In genomic region chr2:187079901-187080300, GRCh38 we compare ENCODE assay signal across 34 cellular contexts.
"Had no signal": no experiment of that assay in that cellular context is flagged by ENCODE, and none has a peak within 500 bp of the region (broad histone marks: within the 10 kb centered on the region; RNA-seq: fewer than 3 reads in every experiment).

No MANE protein-coding gene starts in this region.

- H3K4me3 ChIP-seq: K562, PC-9 had no signal

- H3K9ac ChIP-seq: SK-N-SH had no signal

- H3K4me1 Mint-ChIP-seq: activated CD4-positive, alpha-beta T cell treated with anti-CD3 and anti-CD28 coated beads for 36 hours; activated CD4-positive, alpha-beta T cell treated with anti-CD3 and anti-CD28 coated beads, Interleukin-2, amount 10 ng/mL, durations not matched to agents 7 days and 5 days; activated naive CD4-positive, alpha-beta T cell treated with anti-CD3 and anti-CD28 coated beads, Interleukin-2, amount 10 ng/mL, durations not matched to agents 7 days and 5 days; activated naive CD8-positive, alpha-beta T cell treated with anti-CD3 and anti-CD28 coated beads, Interleukin-2, amount 50 U/mL, for 24 hours had no signal

- H2AFZ ChIP-seq: PC-9 had no signal

- H3K27me3 Mint-ChIP-seq: activated CD4-positive, alpha-beta T cell treated with anti-CD3 and anti-CD28 coated beads for 36 hours; activated CD4-positive, alpha-beta T cell treated with anti-CD3 and anti-CD28 coated beads, Interleukin-2, amount 10 ng/mL, durations not matched to agents 7 days and 5 days; activated naive CD4-positive, alpha-beta T cell treated with anti-CD3 and anti-CD28 coated beads, Interleukin-2, amount 10 ng/mL, durations not matched to agents 7 days and 5 days; activated naive CD8-positive, alpha-beta T cell; activated naive CD8-positive, alpha-beta T cell treated with anti-CD3 and anti-CD28 coated beads, Interleukin-2, amount 50 U/mL, for 24 hours; brain had no signal

- H3K36me3 Mint-ChIP-seq: activated naive CD4-positive, alpha-beta T cell treated with anti-CD3 and anti-CD28 coated beads, Interleukin-2, amount 10 ng/mL, durations not matched to agents 7 days and 5 days; activated naive CD8-positive, alpha-beta T cell; brain had no signal

- DNase-seq: activated CD4-positive, alpha-beta T cell treated with anti-CD3 and anti-CD28 coated beads for 36 hours; activated CD4-positive, alpha-beta T cell treated with anti-CD3 and anti-CD28 coated beads, Interleukin-2, amount 10 ng/mL, durations not matched to agents 7 days and 5 days; activated CD4-positive, alpha-beta T cell treated with anti-CD3 and anti-CD28 coated beads, Interleukin-2, amount 50 U/mL, for 48 hours; activated CD8-positive, alpha-beta memory T cell treated with anti-CD3 and anti-CD28 coated beads, Interleukin-2, amount 50 U/mL, for 4 hours; activated gamma-delta T cell treated with Interleukin-2 at 50 U/mL for 16 hours; activated naive CD4-positive, alpha-beta T cell treated with anti-CD3 and anti-CD28 coated beads, Interleukin-2, amount 10 ng/mL, durations not matched to agents 7 days and 5 days; activated naive CD8-positive, alpha-beta T cell treated with anti-CD3 and anti-CD28 coated beads, Interleukin-2, amount 50 U/mL, for 24 hours; activated T-cell treated with anti-CD3 and anti-CD28 coated beads for 4 hours; activated T-cell treated with anti-CD3 and anti-CD28 coated beads, Interleukin-2, amount 50 U/mL, for 4 hours; amniotic stem cell; aorta; caudate nucleus; cerebellar nuclear complex; NCI-H1092 treated with DMSO at 0.1 percent for 48 hours; NCI-H1417; NCI-H146; NCI-H187; NCI-H2029 treated with DMSO at 0.1 percent for 48 hours; NCI-H2107; NCI-H2171; NCI-H510A; NCI-H526; NCI-H748 treated with DMSO at 0.1 percent for 48 hours; NK-92 treated with Interleukin-12 subunit alpha and Interleukin-12 subunit beta, amount 100 ng/mL, for 24 hours; PC-9; Right ventricle myocardium superior; SK-N-SH had no signal

- H3K9me3 Mint-ChIP-seq: activated CD4-positive, alpha-beta T cell treated with anti-CD3 and anti-CD28 coated beads, Interleukin-2, amount 10 ng/mL, durations not matched to agents 7 days and 5 days; activated naive CD4-positive, alpha-beta T cell treated with anti-CD3 and anti-CD28 coated beads, Interleukin-2, amount 10 ng/mL, durations not matched to agents 7 days and 5 days; activated naive CD8-positive, alpha-beta T cell treated with anti-CD3 and anti-CD28 coated beads, Interleukin-2, amount 50 U/mL, for 24 hours; activated T-cell treated with anti-CD3 and anti-CD28 coated beads, Interleukin-2, amount 50 U/mL, for 4 hours; activated T-helper 1 cell treated with anti-CD3 and anti-CD28 coated beads, Interleukin-12 subunit alpha, Interleukin-12 subunit beta, Interleukin-2, Interleukin-4 antibody, amounts not matched to agents 30 ng/mL and 10 ng/mL and 1 ng/mL, durations not matched to agents 14 hours and 24 hours and 36 hours; T-helper 1 cell treated with Interleukin-12 subunit alpha and Interleukin-12 subunit beta and Interleukin-4 antibody, amounts not matched to agents 30 μg/mL and 1 μg/mL, for 36 hours; T-helper 2 cell treated with Interferon-gamma antibody and Interleukin-4, amounts not matched to agents 5 μg/mL and 100 μg/mL, for 36 hours had no signal

- H3K27ac ChIP-seq: PC-9 had no signal

- H3K4me2 ChIP-seq: PC-9, SK-N-SH had no signal

- H3K4me3 Mint-ChIP-seq: activated CD4-positive, alpha-beta T cell treated with anti-CD3 and anti-CD28 coated beads for 36 hours; activated CD4-positive, alpha-beta T cell treated with anti-CD3 and anti-CD28 coated beads, Interleukin-2, amount 10 ng/mL, durations not matched to agents 7 days and 5 days; activated naive CD4-positive, alpha-beta T cell treated with anti-CD3 and anti-CD28 coated beads, Interleukin-2, amount 10 ng/mL, durations not matched to agents 7 days and 5 days; activated naive CD8-positive, alpha-beta T cell; activated naive CD8-positive, alpha-beta T cell treated with anti-CD3 and anti-CD28 coated beads, Interleukin-2, amount 50 U/mL, for 24 hours; activated T-cell treated with anti-CD3 and anti-CD28 coated beads, Interleukin-2, amount 50 U/mL, for 4 hours; activated T-helper 1 cell treated with anti-CD3 and anti-CD28 coated beads, Interleukin-12 subunit alpha, Interleukin-12 subunit beta, Interleukin-2, Interleukin-4 antibody, amounts not matched to agents 30 ng/mL and 10 ng/mL and 1 ng/mL, durations not matched to agents 14 hours and 24 hours and 36 hours; brain; T-helper 1 cell treated with Interleukin-12 subunit alpha and Interleukin-12 subunit beta and Interleukin-4 antibody, amounts not matched to agents 30 μg/mL and 1 μg/mL, for 36 hours; T-helper 2 cell treated with Interferon-gamma antibody and Interleukin-4, amounts not matched to agents 5 μg/mL and 100 μg/mL, for 36 hours had no signal

- H3K9me3 ChIP-seq: SK-N-SH had no signal

- ATAC-seq: activated CD4-positive, alpha-beta T cell treated with anti-CD3 and anti-CD28 coated beads for 36 hours; activated CD4-positive, CD25-positive, alpha-beta regulatory T cell treated with anti-CD3 and anti-CD28 coated beads, Interleukin-2, amount 50 U/mL, for 24 hours; activated naive CD8-positive, alpha-beta T cell treated with anti-CD3 and anti-CD28 coated beads, Interleukin-2, amount 50 U/mL, for 24 hours; activated T-cell treated with anti-CD3 and anti-CD28 coated beads, Interleukin-2, amount 50 U/mL, for 4 hours; K562 had no signal

- H3K27ac Mint-ChIP-seq: activated CD4-positive, alpha-beta T cell treated with anti-CD3 and anti-CD28 coated beads for 36 hours; activated CD4-positive, alpha-beta T cell treated with anti-CD3 and anti-CD28 coated beads, Interleukin-2, amount 10 ng/mL, durations not matched to agents 7 days and 5 days; activated naive CD4-positive, alpha-beta T cell treated with anti-CD3 and anti-CD28 coated beads, Interleukin-2, amount 10 ng/mL, durations not matched to agents 7 days and 5 days; activated naive CD8-positive, alpha-beta T cell; activated naive CD8-positive, alpha-beta T cell treated with anti-CD3 and anti-CD28 coated beads, Interleukin-2, amount 50 U/mL, for 24 hours; activated T-helper 1 cell treated with anti-CD3 and anti-CD28 coated beads, Interleukin-12 subunit alpha, Interleukin-12 subunit beta, Interleukin-2, Interleukin-4 antibody, amounts not matched to agents 30 ng/mL and 10 ng/mL and 1 ng/mL, durations not matched to agents 14 hours and 24 hours and 36 hours; T-helper 1 cell treated with Interleukin-12 subunit alpha and Interleukin-12 subunit beta and Interleukin-4 antibody, amounts not matched to agents 30 μg/mL and 1 μg/mL, for 36 hours; T-helper 2 cell treated with Interferon-gamma antibody and Interleukin-4, amounts not matched to agents 5 μg/mL and 100 μg/mL, for 36 hours had no signal
